ENCODE assay signal across 8 cellular contexts in genomic region chr20:64038252-64038578, GRCh38. TPM values are rescaled to one million over a fixed set of nuclear protein-coding genes. Genes with fewer than 3 reads are reported as not detected.
DNase-seq lines count a peak whose midpoint lies in the region; ATAC-seq and TF ChIP-seq lines count a peak whose summit lies in the region.

No MANE protein-coding gene starts in this region.

- H3K9me3 ChIP-seq in RWPE2 (ENCODE audit: severe bottlenecking): no peaks in the 10 kb centered on the region

- DNase-seq in NCI-H1105 treated with DMSO at 0.1 percent for 48 hours (lab: John Stamatoyannopoulos, UW): peak; percentile 50
- DNase-seq in NCI-H1105 (lab: John Stamatoyannopoulos, UW): no peak
- DNase-seq in RWPE2 (ENCODE audit: low spot score): no peak
- DNase-seq in left lobe of liver (ENCODE audit: low spot score): no peak
- no peak for DNase-seq in SIG-M5 (lab: John Stamatoyannopoulos, UW)
- DNase-seq in NCI-H774 (lab: John Stamatoyannopoulos, UW): no peak
- no peak for DNase-seq in cerebellum (ENCODE audit: low spot score)

- no peak overlapping the region for H3K27ac ChIP-seq in RWPE2 (ENCODE audit: poor library complexity, severe bottlenecking)

- peak; percentile 20 for ATAC-seq in HG02588 (IDR thresholded peaks at IDR 0.05; ENCODE audit: unreplicated experiment)
- ATAC-seq in RWPE2 (ENCODE audit: low read depth): peak; percentile 53
- ATAC-seq in left lobe of liver: peak; percentile 62

- peak overlapping the region; percentile 35 for H3K4me3 ChIP-seq in RWPE2 (ENCODE audit: severe bottlenecking)

- H3K4me1 ChIP-seq in RWPE2 (ENCODE audit: insufficient read depth, poor library complexity, severe bottlenecking): no peaks in the 10 kb centered on the region

- 0 out of 2 replicates have a peak, but pooled peaks cover under 1% of the 10 kb centered on the region for H3K36me3 ChIP-seq in RWPE2 (ENCODE audit: low read depth)

- TF ChIP-seq CTCF in RWPE2 (IDR thresholded peaks at IDR 0.05; ENCODE audit: poor library complexity, severe bottlenecking): no peak

- H3K27me3 ChIP-seq in RWPE2 (ENCODE audit: insufficient read depth, poor library complexity, severe bottlenecking): peaks cover 14% of the 10 kb centered on the region

RNA-seq across cellular contexts. Expression of gene C20orf204, which starts 2.2 kb away (rescaled TPM):
- 0.68 TPM for total RNA-seq in left lobe of liver
- 3.8 TPM for total RNA-seq in cerebellum

RNA-seq across cellular contexts. Expression of gene SOX18, which starts 11.2 kb away (rescaled TPM):
- 8.1 TPM for total RNA-seq in left lobe of liver
- total RNA-seq in cerebellum: 1.6 TPM

RNA-seq across cellular contexts. Expression of gene TCEA2, which starts 24.8 kb away (rescaled TPM):
- total RNA-seq in left lobe of liver (49.2 TPM), cerebellum (26.5 TPM)

RNA-seq across cellular contexts. Expression of gene RGS19, which starts 41.1 kb away (rescaled TPM):
- total RNA-seq in left lobe of liver (4.6 TPM), cerebellum (8.4 TPM)

RNA-seq across cellular contexts. Expression of gene OPRL1, which starts 41.7 kb away (rescaled TPM):
- 0.15 TPM for total RNA-seq in left lobe of liver
- 9.5 TPM for total RNA-seq in cerebellum
